1 cellular context compared by ENCODE assay signal in the genomic region with DNA sequence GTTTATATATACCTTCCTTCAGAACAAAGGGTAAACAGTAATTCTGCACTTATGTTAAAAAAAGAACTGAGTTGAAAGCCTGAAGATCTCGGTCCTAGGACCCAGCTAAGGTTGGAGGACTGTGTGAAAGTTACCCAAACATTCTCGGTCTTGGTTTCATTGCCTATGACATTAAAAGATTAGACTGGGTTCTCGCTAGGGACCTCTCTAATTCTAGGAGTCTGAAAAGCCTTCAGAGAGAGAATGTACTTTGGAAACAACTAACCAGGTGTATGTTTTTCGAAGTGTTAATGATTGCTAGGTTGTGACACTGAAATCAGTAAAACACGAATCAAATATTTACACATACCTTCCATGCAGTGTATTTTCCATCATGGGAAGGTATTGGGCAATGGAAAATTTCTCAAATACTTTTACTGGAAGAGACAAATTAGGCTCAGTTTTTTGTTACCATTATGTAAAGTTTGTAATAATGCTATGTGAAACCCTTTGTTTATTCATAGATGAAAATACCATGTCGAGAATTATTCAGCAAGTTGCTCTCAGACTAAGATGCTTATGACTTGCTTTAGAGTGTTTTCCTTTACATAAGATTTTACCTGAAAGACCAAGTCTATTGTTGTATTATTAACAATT.
A peak's percentile ranks its signal among the peaks of the same experiment; 100 is the strongest.
TF ChIP-seq lines count a peak whose summit lies in the region.

No MANE protein-coding gene starts in this region.

TF ChIP-seq in HepG2, 621 proteins besides CTCF, POLR2A, EP300 and RAD21 (continued from another document and continues in another):
- peak; percentile 97 for TF ChIP-seq RXRB (CRISPR knock-in tag; IDR thresholded peaks at IDR 0.05; ENCODE audit: borderline replicate concordance)
- TF ChIP-seq CEBPG (CRISPR knock-in tag; IDR thresholded peaks at IDR 0.05): peak; percentile 100
- TF ChIP-seq, protein P1, sequence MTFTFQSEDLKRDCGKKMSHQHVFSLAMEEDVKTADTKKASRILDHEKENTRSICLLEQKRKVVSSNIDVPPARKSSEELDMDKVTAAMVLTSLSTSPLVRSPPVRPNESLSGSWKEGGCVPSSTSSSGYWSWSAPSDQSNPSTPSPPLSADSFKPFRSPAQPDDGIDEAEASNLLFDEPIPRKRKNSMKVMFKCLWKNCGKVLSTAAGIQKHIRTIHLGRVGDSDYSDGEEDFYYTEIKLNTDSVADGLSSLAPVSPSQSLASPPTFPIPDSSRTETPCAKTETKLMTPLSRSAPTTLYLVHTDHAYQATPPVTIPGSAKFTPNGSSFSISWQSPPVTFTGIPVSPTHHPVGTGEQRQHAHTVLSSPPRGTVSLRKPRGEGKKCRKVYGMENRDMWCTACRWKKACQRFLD (CRISPR knock-in tag; IDR thresholded peaks at IDR 0.05; ENCODE audit: borderline replicate concordance): no peak; the same call in 1 of the 2 replicates
- TF ChIP-seq, protein P2, sequence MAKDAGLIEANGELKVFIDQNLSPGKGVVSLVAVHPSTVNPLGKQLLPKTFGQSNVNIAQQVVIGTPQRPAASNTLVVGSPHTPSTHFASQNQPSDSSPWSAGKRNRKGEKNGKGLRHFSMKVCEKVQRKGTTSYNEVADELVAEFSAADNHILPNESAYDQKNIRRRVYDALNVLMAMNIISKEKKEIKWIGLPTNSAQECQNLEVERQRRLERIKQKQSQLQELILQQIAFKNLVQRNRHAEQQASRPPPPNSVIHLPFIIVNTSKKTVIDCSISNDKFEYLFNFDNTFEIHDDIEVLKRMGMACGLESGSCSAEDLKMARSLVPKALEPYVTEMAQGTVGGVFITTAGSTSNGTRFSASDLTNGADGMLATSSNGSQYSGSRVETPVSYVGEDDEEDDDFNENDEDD (CRISPR knock-in tag; IDR thresholded peaks at IDR 0.05; ENCODE audit: borderline replicate concordance): peak; percentile 45; the same call in 1 of the 2 replicates
- peak; percentile 98 for TF ChIP-seq NCOR1 (IDR thresholded peaks at IDR 0.05; ENCODE audit: borderline replicate concordance, low read length)
- TF ChIP-seq, protein P3, sequence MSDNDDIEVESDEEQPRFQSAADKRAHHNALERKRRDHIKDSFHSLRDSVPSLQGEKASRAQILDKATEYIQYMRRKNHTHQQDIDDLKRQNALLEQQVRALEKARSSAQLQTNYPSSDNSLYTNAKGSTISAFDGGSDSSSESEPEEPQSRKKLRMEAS (IDR thresholded peaks at IDR 0.05): 0 out of 2 replicates have a peak, but pooled peaks have one; percentile 33
- 0 out of 2 replicates have a peak, but pooled peaks have one; percentile 36 for TF ChIP-seq SRF (IDR thresholded peaks at IDR 0.05; ENCODE audit: low read depth, low read length)
- TF ChIP-seq, protein P4, sequence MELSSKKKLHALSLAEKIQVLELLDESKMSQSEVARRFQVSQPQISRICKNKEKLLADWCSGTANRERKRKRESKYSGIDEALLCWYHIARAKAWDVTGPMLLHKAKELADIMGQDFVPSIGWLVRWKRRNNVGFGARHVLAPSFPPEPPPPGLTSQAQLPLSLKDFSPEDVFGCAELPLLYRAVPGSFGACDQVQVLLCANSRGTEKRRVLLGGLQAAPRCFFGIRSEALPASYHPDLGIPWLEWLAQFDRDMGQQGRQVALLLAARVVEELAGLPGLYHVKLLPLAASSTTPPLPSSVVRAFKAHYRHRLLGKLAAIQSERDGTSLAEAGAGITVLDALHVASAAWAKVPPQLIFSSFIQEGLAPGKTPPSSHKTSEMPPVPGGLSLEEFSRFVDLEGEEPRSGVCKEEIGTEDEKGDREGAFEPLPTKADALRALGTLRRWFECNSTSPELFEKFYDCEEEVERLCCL (CRISPR knock-in tag; IDR thresholded peaks at IDR 0.05; ENCODE audit: borderline replicate concordance): no peak
- TF ChIP-seq, protein P5, sequence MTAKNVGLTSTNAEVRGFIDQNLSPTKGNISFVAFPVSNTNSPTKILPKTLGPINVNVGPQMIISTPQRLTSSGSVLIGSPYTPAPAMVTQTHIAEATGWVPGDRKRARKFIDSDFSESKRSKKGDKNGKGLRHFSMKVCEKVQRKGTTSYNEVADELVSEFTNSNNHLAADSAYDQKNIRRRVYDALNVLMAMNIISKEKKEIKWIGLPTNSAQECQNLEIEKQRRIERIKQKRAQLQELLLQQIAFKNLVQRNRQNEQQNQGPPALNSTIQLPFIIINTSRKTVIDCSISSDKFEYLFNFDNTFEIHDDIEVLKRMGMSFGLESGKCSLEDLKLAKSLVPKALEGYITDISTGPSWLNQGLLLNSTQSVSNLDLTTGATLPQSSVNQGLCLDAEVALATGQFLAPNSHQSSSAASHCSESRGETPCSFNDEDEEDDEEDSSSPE (CRISPR knock-in tag; IDR thresholded peaks at IDR 0.05): peak; percentile 58; the same call in 1 of the 2 replicates
- no peak for TF ChIP-seq ZNF350 (CRISPR knock-in tag; IDR thresholded peaks at IDR 0.05; ENCODE audit: borderline replicate concordance, low read depth)
- no peak; the same call in 1 of the 2 replicates for TF ChIP-seq AKAP8 (CRISPR knock-in tag; IDR thresholded peaks at IDR 0.05)
- TF ChIP-seq, protein P6, sequence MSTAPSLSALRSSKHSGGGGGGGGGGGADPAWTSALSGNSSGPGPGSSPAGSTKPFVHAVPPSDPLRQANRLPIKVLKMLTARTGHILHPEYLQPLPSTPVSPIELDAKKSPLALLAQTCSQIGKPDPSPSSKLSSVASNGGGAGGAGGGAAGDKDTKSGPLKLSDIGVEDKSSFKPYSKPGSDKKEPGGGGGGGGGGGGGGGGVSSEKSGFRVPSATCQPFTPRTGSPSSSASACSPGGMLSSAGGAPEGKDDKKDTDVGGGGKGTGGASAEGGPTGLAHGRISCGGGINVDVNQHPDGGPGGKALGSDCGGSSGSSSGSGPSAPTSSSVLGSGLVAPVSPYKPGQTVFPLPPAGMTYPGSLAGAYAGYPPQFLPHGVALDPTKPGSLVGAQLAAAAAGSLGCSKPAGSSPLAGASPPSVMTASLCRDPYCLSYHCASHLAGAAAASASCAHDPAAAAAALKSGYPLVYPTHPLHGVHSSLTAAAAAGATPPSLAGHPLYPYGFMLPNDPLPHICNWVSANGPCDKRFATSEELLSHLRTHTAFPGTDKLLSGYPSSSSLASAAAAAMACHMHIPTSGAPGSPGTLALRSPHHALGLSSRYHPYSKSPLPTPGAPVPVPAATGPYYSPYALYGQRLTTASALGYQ (CRISPR knock-in tag; IDR thresholded peaks at IDR 0.05): peak; percentile 98
- TF ChIP-seq RNF2 (conservative IDR thresholded peaks at IDR 0.05; ENCODE audit: low read depth): no peak
- 0 out of 2 replicates have a peak, but pooled peaks have one; percentile 71 for TF ChIP-seq ARNTL (CRISPR knock-in tag; IDR thresholded peaks at IDR 0.05)
- TF ChIP-seq NFIC (IDR thresholded peaks at IDR 0.05; ENCODE audit: low read length): peak; percentile 100
- TF ChIP-seq, protein P7, sequence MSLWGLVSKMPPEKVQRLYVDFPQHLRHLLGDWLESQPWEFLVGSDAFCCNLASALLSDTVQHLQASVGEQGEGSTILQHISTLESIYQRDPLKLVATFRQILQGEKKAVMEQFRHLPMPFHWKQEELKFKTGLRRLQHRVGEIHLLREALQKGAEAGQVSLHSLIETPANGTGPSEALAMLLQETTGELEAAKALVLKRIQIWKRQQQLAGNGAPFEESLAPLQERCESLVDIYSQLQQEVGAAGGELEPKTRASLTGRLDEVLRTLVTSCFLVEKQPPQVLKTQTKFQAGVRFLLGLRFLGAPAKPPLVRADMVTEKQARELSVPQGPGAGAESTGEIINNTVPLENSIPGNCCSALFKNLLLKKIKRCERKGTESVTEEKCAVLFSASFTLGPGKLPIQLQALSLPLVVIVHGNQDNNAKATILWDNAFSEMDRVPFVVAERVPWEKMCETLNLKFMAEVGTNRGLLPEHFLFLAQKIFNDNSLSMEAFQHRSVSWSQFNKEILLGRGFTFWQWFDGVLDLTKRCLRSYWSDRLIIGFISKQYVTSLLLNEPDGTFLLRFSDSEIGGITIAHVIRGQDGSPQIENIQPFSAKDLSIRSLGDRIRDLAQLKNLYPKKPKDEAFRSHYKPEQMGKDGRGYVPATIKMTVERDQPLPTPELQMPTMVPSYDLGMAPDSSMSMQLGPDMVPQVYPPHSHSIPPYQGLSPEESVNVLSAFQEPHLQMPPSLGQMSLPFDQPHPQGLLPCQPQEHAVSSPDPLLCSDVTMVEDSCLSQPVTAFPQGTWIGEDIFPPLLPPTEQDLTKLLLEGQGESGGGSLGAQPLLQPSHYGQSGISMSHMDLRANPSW (CRISPR knock-in tag; IDR thresholded peaks at IDR 0.05; ENCODE audit: borderline replicate concordance): peak; percentile 95
- TF ChIP-seq, protein P8, sequence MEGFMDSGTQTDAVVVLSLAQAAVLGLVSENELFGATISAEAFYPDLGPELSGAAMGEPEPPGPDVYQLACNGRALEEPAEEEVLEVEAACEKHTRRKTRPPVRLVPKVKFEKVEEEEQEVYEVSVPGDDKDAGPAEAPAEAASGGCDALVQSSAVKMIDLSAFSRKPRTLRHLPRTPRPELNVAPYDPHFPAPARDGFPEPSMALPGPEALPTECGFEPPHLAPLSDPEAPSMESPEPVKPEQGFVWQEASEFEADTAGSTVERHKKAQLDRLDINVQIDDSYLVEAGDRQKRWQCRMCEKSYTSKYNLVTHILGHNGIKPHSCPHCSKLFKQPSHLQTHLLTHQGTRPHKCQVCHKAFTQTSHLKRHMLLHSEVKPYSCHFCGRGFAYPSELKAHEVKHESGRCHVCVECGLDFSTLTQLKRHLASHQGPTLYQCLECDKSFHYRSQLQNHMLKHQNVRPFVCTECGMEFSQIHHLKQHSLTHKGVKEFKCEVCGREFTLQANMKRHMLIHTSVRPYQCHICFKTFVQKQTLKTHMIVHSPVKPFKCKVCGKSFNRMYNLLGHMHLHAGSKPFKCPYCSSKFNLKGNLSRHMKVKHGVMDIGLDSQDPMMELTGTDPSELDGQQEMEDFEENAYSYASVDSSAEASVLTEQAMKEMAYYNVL (CRISPR knock-in tag; IDR thresholded peaks at IDR 0.05; ENCODE audit: borderline replicate concordance): peak; percentile 83; the same call in 1 of the 2 replicates
- TF ChIP-seq, protein P9, sequence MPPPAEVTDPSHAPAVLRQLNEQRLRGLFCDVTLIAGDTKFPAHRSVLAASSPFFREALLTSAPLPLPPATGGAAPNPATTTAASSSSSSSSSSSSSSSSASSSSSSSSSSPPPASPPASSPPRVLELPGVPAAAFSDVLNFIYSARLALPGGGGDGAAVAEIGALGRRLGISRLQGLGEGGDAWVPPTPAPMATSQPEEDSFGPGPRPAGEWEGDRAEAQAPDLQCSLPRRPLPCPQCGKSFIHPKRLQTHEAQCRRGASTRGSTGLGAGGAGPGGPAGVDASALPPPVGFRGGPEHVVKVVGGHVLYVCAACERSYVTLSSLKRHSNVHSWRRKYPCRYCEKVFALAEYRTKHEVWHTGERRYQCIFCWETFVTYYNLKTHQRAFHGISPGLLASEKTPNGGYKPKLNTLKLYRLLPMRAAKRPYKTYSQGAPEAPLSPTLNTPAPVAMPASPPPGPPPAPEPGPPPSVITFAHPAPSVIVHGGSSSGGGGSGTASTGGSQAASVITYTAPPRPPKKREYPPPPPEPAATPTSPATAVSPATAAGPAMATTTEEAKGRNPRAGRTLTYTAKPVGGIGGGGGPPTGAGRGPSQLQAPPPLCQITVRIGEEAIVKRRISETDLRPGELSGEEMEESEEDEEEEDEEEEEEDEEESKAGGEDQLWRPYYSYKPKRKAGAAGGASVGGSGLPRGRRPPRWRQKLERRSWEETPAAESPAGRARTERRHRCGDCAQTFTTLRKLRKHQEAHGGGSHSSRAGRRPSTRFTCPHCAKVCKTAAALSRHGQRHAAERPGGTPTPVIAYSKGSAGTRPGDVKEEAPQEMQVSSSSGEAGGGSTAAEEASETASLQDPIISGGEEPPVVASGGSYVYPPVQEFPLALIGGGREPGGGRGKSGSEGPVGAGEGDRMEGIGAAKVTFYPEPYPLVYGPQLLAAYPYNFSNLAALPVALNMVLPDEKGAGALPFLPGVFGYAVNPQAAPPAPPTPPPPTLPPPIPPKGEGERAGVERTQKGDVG (CRISPR knock-in tag; IDR thresholded peaks at IDR 0.05; ENCODE audit: borderline replicate concordance): no peak; the same call in 1 of the 2 replicates
- TF ChIP-seq, protein P10, sequence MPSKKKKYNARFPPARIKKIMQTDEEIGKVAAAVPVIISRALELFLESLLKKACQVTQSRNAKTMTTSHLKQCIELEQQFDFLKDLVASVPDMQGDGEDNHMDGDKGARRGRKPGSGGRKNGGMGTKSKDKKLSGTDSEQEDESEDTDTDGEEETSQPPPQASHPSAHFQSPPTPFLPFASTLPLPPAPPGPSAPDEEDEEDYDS (CRISPR knock-in tag; IDR thresholded peaks at IDR 0.05): peak; percentile 92
- TF ChIP-seq, protein P11, sequence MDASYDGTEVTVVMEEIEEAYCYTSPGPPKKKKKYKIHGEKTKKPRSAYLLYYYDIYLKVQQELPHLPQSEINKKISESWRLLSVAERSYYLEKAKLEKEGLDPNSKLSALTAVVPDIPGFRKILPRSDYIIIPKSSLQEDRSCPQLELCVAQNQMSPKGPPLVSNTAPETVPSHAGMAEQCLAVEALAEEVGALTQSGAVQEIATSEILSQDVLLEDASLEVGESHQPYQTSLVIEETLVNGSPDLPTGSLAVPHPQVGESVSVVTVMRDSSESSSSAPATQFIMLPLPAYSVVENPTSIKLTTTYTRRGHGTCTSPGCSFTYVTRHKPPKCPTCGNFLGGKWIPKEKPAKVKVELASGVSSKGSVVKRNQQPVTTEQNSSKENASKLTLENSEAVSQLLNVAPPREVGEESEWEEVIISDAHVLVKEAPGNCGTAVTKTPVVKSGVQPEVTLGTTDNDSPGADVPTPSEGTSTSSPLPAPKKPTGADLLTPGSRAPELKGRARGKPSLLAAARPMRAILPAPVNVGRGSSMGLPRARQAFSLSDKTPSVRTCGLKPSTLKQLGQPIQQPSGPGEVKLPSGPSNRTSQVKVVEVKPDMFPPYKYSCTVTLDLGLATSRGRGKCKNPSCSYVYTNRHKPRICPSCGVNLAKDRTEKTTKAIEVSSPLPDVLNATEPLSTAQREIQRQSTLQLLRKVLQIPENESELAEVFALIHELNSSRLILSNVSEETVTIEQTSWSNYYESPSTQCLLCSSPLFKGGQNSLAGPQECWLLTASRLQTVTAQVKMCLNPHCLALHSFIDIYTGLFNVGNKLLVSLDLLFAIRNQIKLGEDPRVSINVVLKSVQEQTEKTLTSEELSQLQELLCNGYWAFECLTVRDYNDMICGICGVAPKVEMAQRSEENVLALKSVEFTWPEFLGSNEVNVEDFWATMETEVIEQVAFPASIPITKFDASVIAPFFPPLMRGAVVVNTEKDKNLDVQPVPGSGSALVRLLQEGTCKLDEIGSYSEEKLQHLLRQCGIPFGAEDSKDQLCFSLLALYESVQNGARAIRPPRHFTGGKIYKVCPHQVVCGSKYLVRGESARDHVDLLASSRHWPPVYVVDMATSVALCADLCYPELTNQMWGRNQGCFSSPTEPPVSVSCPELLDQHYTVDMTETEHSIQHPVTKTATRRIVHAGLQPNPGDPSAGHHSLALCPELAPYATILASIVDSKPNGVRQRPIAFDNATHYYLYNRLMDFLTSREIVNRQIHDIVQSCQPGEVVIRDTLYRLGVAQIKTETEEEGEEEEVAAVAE (CRISPR knock-in tag; IDR thresholded peaks at IDR 0.05; ENCODE audit: borderline replicate concordance): peak; percentile 88
- TF ChIP-seq, protein P12, sequence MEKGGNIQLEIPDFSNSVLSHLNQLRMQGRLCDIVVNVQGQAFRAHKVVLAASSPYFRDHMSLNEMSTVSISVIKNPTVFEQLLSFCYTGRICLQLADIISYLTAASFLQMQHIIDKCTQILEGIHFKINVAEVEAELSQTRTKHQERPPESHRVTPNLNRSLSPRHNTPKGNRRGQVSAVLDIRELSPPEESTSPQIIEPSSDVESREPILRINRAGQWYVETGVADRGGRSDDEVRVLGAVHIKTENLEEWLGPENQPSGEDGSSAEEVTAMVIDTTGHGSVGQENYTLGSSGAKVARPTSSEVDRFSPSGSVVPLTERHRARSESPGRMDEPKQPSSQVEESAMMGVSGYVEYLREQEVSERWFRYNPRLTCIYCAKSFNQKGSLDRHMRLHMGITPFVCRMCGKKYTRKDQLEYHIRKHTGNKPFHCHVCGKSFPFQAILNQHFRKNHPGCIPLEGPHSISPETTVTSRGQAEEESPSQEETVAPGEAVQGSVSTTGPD (CRISPR knock-in tag; IDR thresholded peaks at IDR 0.05): 0 out of 2 replicates have a peak, but pooled peaks have one; percentile 60
- TF ChIP-seq MTF1 (CRISPR knock-in tag; IDR thresholded peaks at IDR 0.05): no peak
- peak; percentile 94 for TF ChIP-seq MED8 (CRISPR knock-in tag; IDR thresholded peaks at IDR 0.05; ENCODE audit: insufficient replicate concordance)
- TF ChIP-seq KDM5B (CRISPR knock-in tag; IDR thresholded peaks at IDR 0.05; ENCODE audit: borderline replicate concordance): no peak
